25 cellular contexts compared by ENCODE assay signal in the genomic region with DNA sequence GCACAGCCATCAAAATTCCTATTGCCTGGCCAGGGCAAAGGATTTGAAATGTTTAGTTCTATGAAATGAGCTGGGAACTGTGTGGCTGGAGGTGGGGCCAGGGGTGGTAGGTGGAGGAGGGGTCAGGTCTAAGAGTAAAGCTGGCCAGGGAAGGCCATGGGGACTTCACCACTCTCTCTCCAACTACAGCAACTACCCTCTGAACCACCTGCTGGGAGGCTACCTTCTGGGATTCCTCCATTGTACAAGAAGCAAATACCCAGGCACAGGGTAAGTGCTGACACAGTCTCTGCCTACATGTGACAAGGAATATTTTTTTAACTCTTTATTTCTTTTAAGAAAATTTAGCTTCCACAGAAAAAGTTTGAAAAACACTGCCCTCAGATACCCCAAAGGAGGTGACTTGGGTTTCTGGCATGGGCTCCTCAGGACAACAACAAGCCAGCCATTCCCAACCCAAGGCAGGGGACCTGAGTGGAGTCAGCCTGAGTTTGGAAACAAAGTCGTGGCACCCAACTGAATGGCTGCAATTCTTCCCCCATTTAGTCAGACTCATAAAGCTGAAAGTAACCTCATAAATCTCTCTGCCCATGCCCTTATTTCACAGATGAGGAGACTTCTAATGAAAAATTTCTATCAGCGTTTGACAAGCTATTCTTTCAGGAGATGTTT.
DNase-seq lines count a peak whose midpoint lies in the region; ATAC-seq and TF ChIP-seq lines count a peak whose summit lies in the region.
"Had no signal": no experiment of that assay in that cellular context is flagged by ENCODE, and none has a peak within 500 bp of the region (broad histone marks: within the 10 kb centered on the region; RNA-seq: fewer than 3 reads in every experiment).

No MANE protein-coding gene starts in this region.

- H3K36me3 Mint-ChIP-seq in activated CD4-positive, alpha-beta T cell treated with anti-CD3 and anti-CD28 coated beads, Interleukin-2, amount 10 ng/mL, durations not matched to agents 24 days and 14 days (ENCODE audit: low read depth) = peaks cover 64% of the 10 kb centered on the region

- H3K9me3 ChIP-seq in OCI-LY3 (ENCODE audit: insufficient read depth, low read length) (no peaks in the 10 kb centered on the region), suprapubic skin (no peaks in the 10 kb centered on the region)
- H3K9me3 ChIP-seq: MG63, SJCRH30 had no signal

- WGBS in suprapubic skin = 66% methylated on average over 2 of the region's 2 CpGs

- H3K79me2 ChIP-seq in OCI-LY3 (ENCODE audit: low read length) = no peaks in the 10 kb centered on the region

- H3K4me3 ChIP-seq in OCI-LY3 (ENCODE audit: low read length) (0 out of 2 replicates have a peak overlapping the region, but pooled peaks have one; percentile 10), suprapubic skin (no peak overlapping the region)
- H3K4me3 ChIP-seq: A549, BLaER1, MG63, SJCRH30 had no signal

- H3K4me1 ChIP-seq in OCI-LY3 (ENCODE audit: low read length) (peaks cover 21% of the 10 kb centered on the region), suprapubic skin (peaks cover 2% of the 10 kb centered on the region)
- H3K4me1 ChIP-seq: BLaER1, SJCRH30 had no signal

- TF ChIP-seq POLR2A in suprapubic skin (IDR thresholded peaks at IDR 0.05) = no peak

- H3K36me3 ChIP-seq in OCI-LY3 (replicated peaks; ENCODE audit: low read depth, low read length) (no peaks in the 10 kb centered on the region), suprapubic skin (no peaks in the 10 kb centered on the region)
- H3K36me3 ChIP-seq: BLaER1, SJCRH30 had no signal

- TF ChIP-seq CTCF in OCI-LY3 (IDR thresholded peaks at IDR 0.05; ENCODE audit: low read depth, low read length) = no peak
- TF ChIP-seq CTCF in suprapubic skin (IDR thresholded peaks at IDR 0.05) = no peak

- intact Hi-C loops in activated CD4-positive, alpha-beta T cell treated with anti-CD3 and anti-CD28 coated beads, Interleukin-2, amount 10 ng/mL, durations not matched to agents 24 days and 14 days (cut with micrococcal nuclease) = no loop called here

- peak overlapping the region; percentile 41; the same call in 1 of the 2 replicates for H3K4me2 ChIP-seq in OCI-LY3 (ENCODE audit: low read length)
- H3K4me2 ChIP-seq: A549, BLaER1 had no signal

- no peak overlapping the region for H2AFZ ChIP-seq in OCI-LY3 (ENCODE audit: low read depth, low read length)

- H3K27me3 ChIP-seq in OCI-LY3 (ENCODE audit: low read depth, low read length) (no peaks in the 10 kb centered on the region), suprapubic skin (no peaks in the 10 kb centered on the region)
- H3K27me3 ChIP-seq: BLaER1, MG63, SJCRH30 had no signal

- H3K27ac ChIP-seq in OCI-LY3 (ENCODE audit: low read length) (no peak overlapping the region), epithelial cell of prostate (peak overlapping the region; percentile 96), suprapubic skin (no peak overlapping the region)
- H3K27ac ChIP-seq: BLaER1, HL-60, SJCRH30 had no signal

- peak overlapping the region; percentile 67 for H3K27ac Mint-ChIP-seq in activated CD4-positive, alpha-beta T cell treated with anti-CD3 and anti-CD28 coated beads, Interleukin-2, amount 10 ng/mL, durations not matched to agents 24 days and 14 days
- H3K27ac Mint-ChIP-seq: endodermal cell, type B pancreatic cell had no signal

- ATAC-seq in GM21529 (IDR thresholded peaks at IDR 0.05; ENCODE audit: unreplicated experiment) = peak; percentile 29
- ATAC-seq: left lobe of liver; natural killer cell treated with Interleukin-12 subunit alpha and Interleukin-12 subunit beta and Interleukin-15 and Interleukin-18, amount 100 ng/mL, for 72 hours had no signal

- H3K4me1 Mint-ChIP-seq in activated CD4-positive, alpha-beta T cell treated with anti-CD3 and anti-CD28 coated beads, Interleukin-2, amount 10 ng/mL, durations not matched to agents 24 days and 14 days = peaks cover 61% of the 10 kb centered on the region
- H3K4me1 Mint-ChIP-seq: endodermal cell had no signal

- no peaks in the 10 kb centered on the region for H3K9me3 Mint-ChIP-seq in activated CD4-positive, alpha-beta T cell treated with anti-CD3 and anti-CD28 coated beads, Interleukin-2, amount 10 ng/mL, durations not matched to agents 24 days and 14 days
- H3K9me3 Mint-ChIP-seq: natural killer cell treated with Interleukin-12 subunit alpha and Interleukin-12 subunit beta and Interleukin-15 and Interleukin-18, amount 100 ng/mL, for 72 hours had no signal

- TF ChIP-seq EP300 in suprapubic skin (IDR thresholded peaks at IDR 0.05) = no peak

- H3K9ac ChIP-seq in OCI-LY3 (ENCODE audit: low read length) = no peak overlapping the region
- H3K9ac ChIP-seq: BLaER1 had no signal

- no peaks in the 10 kb centered on the region for H3K27me3 Mint-ChIP-seq in activated CD4-positive, alpha-beta T cell treated with anti-CD3 and anti-CD28 coated beads, Interleukin-2, amount 10 ng/mL, durations not matched to agents 24 days and 14 days
- H3K27me3 Mint-ChIP-seq: type B pancreatic cell had no signal

- H3K4me3 Mint-ChIP-seq in activated CD4-positive, alpha-beta T cell treated with anti-CD3 and anti-CD28 coated beads, Interleukin-2, amount 10 ng/mL, durations not matched to agents 24 days and 14 days = no peak overlapping the region
- H3K4me3 Mint-ChIP-seq: endodermal cell; natural killer cell treated with Interleukin-12 subunit alpha and Interleukin-12 subunit beta and Interleukin-15 and Interleukin-18, amount 100 ng/mL, for 72 hours; type B pancreatic cell had no signal

- H4K20me1 ChIP-seq in OCI-LY3 (ENCODE audit: insufficient read depth, low read length) = no peaks in the 10 kb centered on the region
- H4K20me1 ChIP-seq: BLaER1 had no signal

- peak; percentile 38 for DNase-seq in activated CD4-positive, alpha-beta T cell treated with anti-CD3 and anti-CD28 coated beads, Interleukin-2, amount 10 ng/mL, durations not matched to agents 24 days and 14 days
- no peak for DNase-seq in activated CD4-positive, alpha-beta T cell treated with anti-CD3 and anti-CD28 coated beads, Interleukin-2, amount 50 U/mL, for 1 hour
- DNase-seq in epithelial cell of prostate (ENCODE audit: low read depth, low spot score) (no peak), SHP77 treated with DMSO at 0.1 percent for 48 hours (lab: John Stamatoyannopoulos, UW) (no peak), suprapubic skin (ENCODE audit: low spot score in 2 of 2) (no peak), T1000 (lab: John Stamatoyannopoulos, UW) (no peak)
- DNase-seq: activated CD4-positive, CD25-positive, alpha-beta regulatory T cell; activated naive CD4-positive, alpha-beta T cell treated with anti-CD3 and anti-CD28 coated beads, Interleukin-2, amount 50 U/mL, for 16 hours; Calu3; endodermal cell; glutamatergic neuron; MG63; NCI-H146; NCI-H69; OCI-M1; SJCRH30; stimulated activated naive CD4-positive, alpha-beta T cell had no signal
